ENCODE assay signal across 8 cellular contexts in genomic region chr2:23380562-23381065, GRCh38. TPM values are rescaled to one million over a fixed set of nuclear protein-coding genes. Genes with fewer than 3 reads are reported as not detected.
DNase-seq lines count a peak whose midpoint lies in the region; ATAC-seq and TF ChIP-seq lines count a peak whose summit lies in the region.

No MANE protein-coding gene starts in this region.

- no peak overlapping the region for H2AFZ ChIP-seq in OCI-LY1 (ENCODE audit: low read length)

- DNase-seq in dermis microvascular lymphatic vessel endothelial cell (ENCODE audit: low read depth in 2 of 2): peak; percentile 76 to 94
- DNase-seq in stimulated activated CD4-positive, alpha-beta T cell treated with anti-CD3 and anti-CD28 coated beads, TNF-alpha, amount 100 ng/mL, for 24 hours (ENCODE audit: low read depth in 3 of 3): peak in 2 of 3 experiments; percentile 23 to 58
- DNase-seq in NCI-H187 (lab: John Stamatoyannopoulos, UW): no peak
- no peak for DNase-seq in ureter (ENCODE audit: low spot score)
- no peak for DNase-seq in tibial artery

- peaks cover 3% of the 10 kb centered on the region for H3K4me1 ChIP-seq in OCI-LY1 (ENCODE audit: insufficient read depth, low read length, severe bottlenecking)
- H3K4me1 ChIP-seq in tibial artery: peaks cover 0 to 11% (median 7%) of the 10 kb centered on the region in 4 donors

- no peaks in the 10 kb centered on the region for H4K20me1 ChIP-seq in OCI-LY1 (ENCODE audit: insufficient read depth, low read length)

- no peaks in the 10 kb centered on the region for H3K27me3 ChIP-seq in OCI-LY1 (ENCODE audit: insufficient read depth, low read length)
- no peaks in the 10 kb centered on the region for H3K27me3 ChIP-seq in tibial artery

- H3K4me3 ChIP-seq in OCI-LY1 (ENCODE audit: low read depth, low read length, poor library complexity, severe bottlenecking) (peak overlapping the region; percentile 16), tibial artery (no peak overlapping the region)

- H3K9ac ChIP-seq in OCI-LY1 (ENCODE audit: low read length): no peak overlapping the region

- peak overlapping the region; percentile 21; the same call in 1 of the 2 replicates for H3K4me2 ChIP-seq in OCI-LY1 (ENCODE audit: low read length)

- H3K27ac ChIP-seq in OCI-LY1 (ENCODE audit: low read depth, low read length, poor library complexity, severe bottlenecking): no peak overlapping the region
- no peak overlapping the region for H3K27ac ChIP-seq in tibial artery

- H3F3A ChIP-seq in OCI-LY1 (ENCODE audit: insufficient read depth, low read length): no peaks in the 10 kb centered on the region

- intact Hi-C loops in tibial artery (cut with DNase I; ENCODE audit: low total_unique reads): loop anchor here (10.0 kb wide), 1 partner anchor 244 kb away; no protein-coding TSS in a partner anchor

- no peaks in the 10 kb centered on the region for H3K36me3 ChIP-seq in OCI-LY1 (ENCODE audit: insufficient read depth, low read length)
- H3K36me3 ChIP-seq in tibial artery: no peaks in the 10 kb centered on the region

- H3K9me3 ChIP-seq in OCI-LY1 (ENCODE audit: low read length) (no peaks in the 10 kb centered on the region), tibial artery (no peaks in the 10 kb centered on the region)

- ATAC-seq in GM18861 (IDR thresholded peaks at IDR 0.05; ENCODE audit: unreplicated experiment) (peak; percentile 27), HG02870 (IDR thresholded peaks at IDR 0.05; ENCODE audit: unreplicated experiment) (peak; percentile 31)

- no peaks in the 10 kb centered on the region for H3K9me2 ChIP-seq in OCI-LY1 (ENCODE audit: low read depth, low read length)

- H3K79me2 ChIP-seq in OCI-LY1 (ENCODE audit: insufficient read depth, low read length): no peaks in the 10 kb centered on the region

- no peak for TF ChIP-seq CTCF in OCI-LY1 (IDR thresholded peaks at IDR 0.05; ENCODE audit: low read length)
- TF ChIP-seq CTCF in tibial artery (IDR thresholded peaks at IDR 0.05): no peak

RNA-seq across cellular contexts. Expression of gene KLHL29, which starts 4.4 kb away (rescaled TPM):
- total RNA-seq in dermis microvascular lymphatic vessel endothelial cell: 2.2 and 5.1 TPM in 2 replicates
- 16.8 TPM for total RNA-seq in ureter

Comparison
In these comparisons a context has a peak if more than half of its experiments do, and no peak if none do; other contexts are left out.
1. DNase-seq: peak in dermis microvascular lymphatic vessel endothelial cell (2 of 2) and stimulated activated CD4-positive, alpha-beta T cell treated with anti-CD3 and anti-CD28 coated beads, TNF-alpha, amount 100 ng/mL, for 24 hours (2 of 3); none in NCI-H187 (0 of 2), ureter (single experiment) and tibial artery (0 of 2).